7 cellular contexts compared by ENCODE assay signal in the genomic region with DNA sequence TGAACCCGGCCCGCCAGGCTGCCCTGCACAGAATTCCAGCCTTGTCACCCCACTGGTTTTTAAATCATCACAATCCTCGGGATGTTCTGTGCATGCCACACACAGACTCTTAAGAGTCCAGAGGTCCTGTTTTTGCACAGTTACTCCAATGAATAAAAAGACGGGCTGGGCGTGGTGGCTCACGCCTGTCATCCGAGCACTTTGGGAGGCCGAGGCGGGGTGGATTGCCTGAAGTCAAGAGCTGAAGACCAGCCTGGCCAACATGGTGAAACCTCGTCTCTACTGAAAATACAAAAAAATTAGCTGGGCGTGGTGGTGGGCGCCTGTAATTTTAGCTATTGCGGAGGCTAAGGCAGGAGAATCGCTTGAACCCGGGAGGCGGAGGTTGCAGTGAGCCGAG. TPM values are rescaled to one million over a fixed set of nuclear protein-coding genes. Genes with fewer than 3 reads are reported as not detected.
DNase-seq lines count a peak whose midpoint lies in the region; TF ChIP-seq lines count a peak whose summit lies in the region.
"Not testable (repeated sequence)": the region's sequence is repeated elsewhere in the genome, so short reads cannot be mapped to it uniquely, and the experiment has no call there.

No MANE protein-coding gene starts in this region.

- H3K27me3 Mint-ChIP-seq in activated T-cell treated with anti-CD3 and anti-CD28 coated beads, Interleukin-2, amount 50 U/mL, for 24 hours; mesothelial cell of epicardium (ENCODE audit: low read depth): not testable (repeated sequence)

- not testable (repeated sequence) for H3K4me3 Mint-ChIP-seq in activated T-cell treated with anti-CD3 and anti-CD28 coated beads, Interleukin-2, amount 50 U/mL, for 24 hours; mesothelial cell of epicardium

- H3K27ac ChIP-seq in Peyer's patch; dorsolateral prefrontal cortex; left ventricle myocardium inferior (replicated peaks); sigmoid colon: not testable (repeated sequence)

- peaks cover 27% of the 10 kb centered on the region for H3K4me1 Mint-ChIP-seq in activated T-cell treated with anti-CD3 and anti-CD28 coated beads, Interleukin-2, amount 50 U/mL, for 24 hours (ENCODE audit: low read depth)
- H3K4me1 Mint-ChIP-seq in mesothelial cell of epicardium, result peaks cover 13% of the 10 kb centered on the region

- not testable (repeated sequence) for H3K9me3 ChIP-seq in Peyer's patch; left ventricle myocardium inferior (replicated peaks); sigmoid colon

- 89 to 92% methylated on average over 17 of the region's 17 CpGs for WGBS in sigmoid colon, 2 donors

- not testable (repeated sequence) for TF ChIP-seq CTCF in Peyer's patch (IDR thresholded peaks at IDR 0.05); dorsolateral prefrontal cortex (IDR thresholded peaks at IDR 0.05 in 54 of 56, conservative IDR thresholded peaks at IDR 0.05 in 2 of 56; ENCODE audit: low read depth in 1 of 56, partially characterized antibody in 56 of 56); left ventricle myocardium inferior (IDR thresholded peaks at IDR 0.05; ENCODE audit: borderline replicate concordance); mesothelial cell of epicardium (IDR thresholded peaks at IDR 0.05; ENCODE audit: unreplicated experiment); sigmoid colon (IDR thresholded peaks at IDR 0.05)

- not testable (repeated sequence) for TF ChIP-seq POLR2A in Peyer's patch (IDR thresholded peaks at IDR 0.05); sigmoid colon (IDR thresholded peaks at IDR 0.05)

- H3K27me3 ChIP-seq in Peyer's patch; dorsolateral prefrontal cortex; left ventricle myocardium inferior (ENCODE audit: low read depth); sigmoid colon: not testable (repeated sequence)

- intact Hi-C loops in dorsolateral prefrontal cortex (cut with DNase I), result loop anchor here in 1 of 2 donors (10.0 kb wide), 2 partner anchors 57 to 197 kb away; partner anchors contain the start of genes AKAP17A and ASMTL
- intact Hi-C loops in left ventricle myocardium inferior (cut with micrococcal nuclease); posterior vena cava (cut with DNase I); sigmoid colon (cut with DNase I): not testable (repeated sequence)

- H3K4me3 ChIP-seq in Peyer's patch, dorsolateral prefrontal cortex, left ventricle myocardium inferior, sigmoid colon: not testable (repeated sequence)

- DNase-seq in Peyer's patch, result peak in 2 of 3 donors; percentile 27 to 44
- DNase-seq in activated T-cell treated with anti-CD3 and anti-CD28 coated beads, Interleukin-2, amount 50 U/mL, for 24 hours, result peak; percentile 22
- peak in 6 of 10 donors; percentile 12 to 34 (median 18) for DNase-seq in dorsolateral prefrontal cortex
- DNase-seq in left ventricle myocardium inferior, result peak; percentile 5
- not testable (repeated sequence) for DNase-seq in mesothelial cell of epicardium (ENCODE audit: low spot score in 2 of 2, unreplicated experiment in 2 of 2)
- peak; percentile 56 for DNase-seq in posterior vena cava (ENCODE audit: low spot score)
- peak; percentile 45 for DNase-seq in sigmoid colon

- TF ChIP-seq EP300 in sigmoid colon (IDR thresholded peaks at IDR 0.05), result not testable (repeated sequence)

- H3K9me3 Mint-ChIP-seq in activated T-cell treated with anti-CD3 and anti-CD28 coated beads, Interleukin-2, amount 50 U/mL, for 24 hours; mesothelial cell of epicardium: not testable (repeated sequence)

- not testable (repeated sequence) for H3K27ac Mint-ChIP-seq in activated T-cell treated with anti-CD3 and anti-CD28 coated beads, Interleukin-2, amount 50 U/mL, for 24 hours
- peak overlapping the region; percentile 21 for H3K27ac Mint-ChIP-seq in mesothelial cell of epicardium

- H3K36me3 ChIP-seq in Peyer's patch (peaks cover 0 to 38% (median 0%) of the 10 kb centered on the region in 3 donors), left ventricle myocardium inferior (peaks cover 26% of the 10 kb centered on the region), sigmoid colon (peaks cover under 1 to 34% (median 5%) of the 10 kb centered on the region in 4 donors)

- peaks cover 0 to 11% (median 0%) of the 10 kb centered on the region in 4 donors for H3K4me1 ChIP-seq in Peyer's patch
- peaks cover 18% of the 10 kb centered on the region for H3K4me1 ChIP-seq in left ventricle myocardium inferior
- H3K4me1 ChIP-seq in sigmoid colon, result peaks cover 0 to 22% (median 18%) of the 10 kb centered on the region in 4 donors

- peaks cover 77% of the 10 kb centered on the region for H3K36me3 Mint-ChIP-seq in activated T-cell treated with anti-CD3 and anti-CD28 coated beads, Interleukin-2, amount 50 U/mL, for 24 hours (ENCODE audit: low read depth)
- not testable (repeated sequence) for H3K36me3 Mint-ChIP-seq in mesothelial cell of epicardium

RNA-seq across cellular contexts. Expression of gene SLC25A6, which starts 6.0 kb away (rescaled TPM):
- total RNA-seq in Peyer's patch, result 100 to 1,000 TPM; 201 to 361 (median 314) TPM
- 100 to 1,000 TPM; 158 to 287 (median 202) TPM for total RNA-seq in dorsolateral prefrontal cortex
- 158 TPM for total RNA-seq in left ventricle myocardium inferior
- total RNA-seq in mesothelial cell of epicardium, result 453 to 469 TPM (median 460 TPM) in 3 replicates
- 100 to 1,000 TPM; 204 to 218 TPM for total RNA-seq in posterior vena cava
- 100 to 1,000 TPM; 329 to 493 (median 469) TPM for total RNA-seq in sigmoid colon
- polyA plus RNA-seq in sigmoid colon, result 100 to 1,000 TPM; 449 to 644 (median 517) TPM

RNA-seq across cellular contexts. Expression of gene ASMTL, which starts 54.8 kb away (rescaled TPM):
- total RNA-seq in Peyer's patch, result 10 to 100 TPM in 3 of 4 donors, 1 to 10 TPM in 1; 9.5 to 23.9 (median 15.1) TPM
- total RNA-seq in dorsolateral prefrontal cortex, result 10 to 100 TPM; 15.8 to 57.3 (median 32.2) TPM
- total RNA-seq in left ventricle myocardium inferior, result 36.5 TPM
- 30.1 to 31.9 TPM (median 31.2 TPM) in 3 replicates for total RNA-seq in mesothelial cell of epicardium
- total RNA-seq in posterior vena cava, result 10 to 100 TPM; 28.2 to 29.7 TPM
- total RNA-seq in sigmoid colon, result 10 to 100 TPM; 20.8 to 30.6 (median 29.3) TPM
- 10 to 100 TPM; 11.8 to 24.0 (median 21.0) TPM for polyA plus RNA-seq in sigmoid colon
